16 cellular contexts compared by ENCODE assay signal in the genomic region with DNA sequence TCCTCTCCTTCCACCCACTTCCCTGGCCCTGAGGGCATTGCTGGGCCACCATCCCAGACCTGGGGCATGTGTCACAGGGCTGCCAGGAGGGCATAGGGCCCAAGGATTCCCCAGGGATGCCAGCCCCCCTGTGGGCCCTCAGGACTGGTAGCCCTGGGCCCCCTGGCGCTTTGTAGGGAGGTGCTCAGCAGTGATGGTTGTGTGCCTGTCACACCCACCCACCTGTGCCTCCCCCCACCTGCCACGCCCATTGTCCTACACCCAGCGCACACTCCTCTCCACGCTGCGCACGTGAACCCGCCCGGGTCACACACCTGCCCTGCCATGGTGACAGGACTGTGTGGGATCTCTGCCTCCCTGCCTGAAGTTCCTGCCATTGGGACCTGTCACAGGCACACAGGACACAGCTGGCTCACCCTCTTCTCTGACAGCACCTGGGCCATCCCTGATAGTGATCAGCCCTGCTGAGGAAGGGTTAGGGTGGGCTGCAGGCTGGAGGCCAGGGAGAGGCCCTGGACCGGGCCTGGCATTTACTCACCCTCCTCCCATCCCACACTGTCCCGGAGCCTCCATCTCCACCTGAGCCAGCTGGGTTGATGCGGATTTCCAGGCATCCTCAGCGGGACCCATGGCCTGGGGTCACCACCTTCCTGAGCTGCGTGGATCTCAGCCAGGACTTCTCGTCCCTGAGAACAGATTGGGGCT. TPM values are rescaled to one million over a fixed set of nuclear protein-coding genes. Genes with fewer than 3 reads are reported as not detected.
DNase-seq lines count a peak whose midpoint lies in the region; ATAC-seq and TF ChIP-seq lines count a peak whose summit lies in the region.
"Had no signal": no experiment of that assay in that cellular context is flagged by ENCODE, and none has a peak within 500 bp of the region (broad histone marks: within the 10 kb centered on the region; RNA-seq: fewer than 3 reads in every experiment).

No MANE protein-coding gene starts in this region.

- H3K27ac ChIP-seq in HEK293 (ENCODE audit: extremely low read depth, low read depth, low read length): no peak overlapping the region
- no peak overlapping the region for H3K27ac ChIP-seq in lung (ENCODE audit: low read depth in 1 of 2, low read length in 1 of 2)
- no peak overlapping the region for H3K27ac ChIP-seq in testis
- H3K27ac ChIP-seq: BLaER1 treated with 17β-estradiol and CSF1 and Interleukin-3, amounts not matched to agents 10 nM and 100 nM had no signal

- POLR2A ChIA-PET in HEK293 (lab: Yijun Ruan, JAX): no interaction called here

- H3K27me3 ChIP-seq in lung (ENCODE audit: control insufficient read depth, insufficient read depth) (no peaks in the 10 kb centered on the region), testis (no peaks in the 10 kb centered on the region)

- peaks cover 7% of the 10 kb centered on the region for H3K4me1 ChIP-seq in HEK293 (ENCODE audit: control insufficient read depth, insufficient read depth, low read length)
- peaks cover 0 to 5% of the 10 kb centered on the region in 2 donors for H3K4me1 ChIP-seq in lung (ENCODE audit: control insufficient read depth in 2 of 2, insufficient read depth in 2 of 2, low read length in 2 of 2)
- H3K4me1 ChIP-seq in testis: peaks cover 16% of the 10 kb centered on the region
- H3K4me1 ChIP-seq: HAP-1 had no signal

- H3K36me3 ChIP-seq in HEK293 (ENCODE audit: control insufficient read depth in 2 of 2, insufficient read depth in 1 of 2, low read length in 2 of 2) (no peaks in the 10 kb centered on the region; a peak in 1 of 3 replicates), lung (ENCODE audit: control insufficient read depth in 2 of 2, insufficient read depth in 2 of 2, low read length in 2 of 2) (peaks cover 0 to 3% of the 10 kb centered on the region in 2 donors), testis (ENCODE audit: low read depth, missing control alignments) (no peaks in the 10 kb centered on the region)
- H3K36me3 ChIP-seq: BLaER1 treated with 17β-estradiol and CSF1 and Interleukin-3, amounts not matched to agents 10 nM and 100 nM; HAP-1 had no signal

- ATAC-seq in lung (ENCODE audit: insufficient read depth, low FRiP score) (no peak), GM18511 (IDR thresholded peaks at IDR 0.05; ENCODE audit: unreplicated experiment) (no peak), HG03196 (IDR thresholded peaks at IDR 0.05; ENCODE audit: unreplicated experiment) (no peak)
- ATAC-seq: K562 had no signal

- CTCF ChIA-PET in HEK293 (lab: Yijun Ruan, JAX): interaction anchor here (0.5 to 1.2 kb wide), 2 partner anchors 12 to 727 kb away, joined by 3 read pairs; no protein-coding TSS in a partner anchor

- intact Hi-C loops in testis (cut with DNase I; ENCODE audit: low total_unique reads): no loop called here

- DNase-seq in activated CD8-positive, alpha-beta memory T cell treated with anti-CD3 and anti-CD28 coated beads for 24 hours: peak; percentile 30
- DNase-seq in activated CD8-positive, alpha-beta memory T cell treated with anti-CD3 and anti-CD28 coated beads, Interleukin-2, amount 50 U/mL, for 48 hours: no peak
- DNase-seq in lung (ENCODE audit: low spot score): peak; percentile 29
- DNase-seq in testis: peak; percentile 11
- DNase-seq in activated CD4-positive, alpha-beta T cell treated with anti-CD3 and anti-CD28 coated beads, Interleukin-2, amount 50 U/mL, for 4 hours: no peak
- DNase-seq: 8988T, DMS 273 treated with DMSO at 0.1 percent for 48 hours, GDM1, NCI-H1930, NCI-H69 had no signal

- WGBS in lung, 2 donors: 78 to 90% methylated on average over 14 of the region's 14 CpGs
- 83 to 86% methylated on average over 13 to 14 of the region's 14 CpGs for whole genome bisulfite sequencing in testis, 2 donors

- TF ChIP-seq POLR2A in testis (IDR thresholded peaks at IDR 0.05): no peak

- no peak overlapping the region for H3K4me3 ChIP-seq in HEK293 (ENCODE audit: low read depth, low read length)
- H3K4me3 ChIP-seq in lung: no peak overlapping the region
- no peak overlapping the region for H3K4me3 ChIP-seq in testis
- H3K4me3 ChIP-seq: BLaER1 treated with 17β-estradiol and CSF1 and Interleukin-3, amounts not matched to agents 10 nM and 100 nM; HAP-1; K562 had no signal

- no peak for TF ChIP-seq CTCF in HEK293 (tag by site-specific recombination; IDR thresholded peaks at IDR 0.05)
- TF ChIP-seq CTCF in lung (IDR thresholded peaks at IDR 0.05; ENCODE audit: control extremely low read depth, extremely low read depth): no peak
- no peak for TF ChIP-seq CTCF in testis (IDR thresholded peaks at IDR 0.05)

- no peaks in the 10 kb centered on the region; the same call in 1 of the 2 replicates for H3K9me3 ChIP-seq in HEK293 (ENCODE audit: control insufficient read depth, insufficient read depth, low read depth, low read length)
- H3K9me3 ChIP-seq in lung (ENCODE audit: control insufficient read depth in 2 of 2, insufficient read depth in 1 of 2, low read length in 1 of 2): no peaks in the 10 kb centered on the region
- H3K9me3 ChIP-seq in testis: no peaks in the 10 kb centered on the region

TF ChIP-seq in HEK293, 187 proteins besides CTCF, POLR2A, EP300 and RAD21:
- TF ChIP-seq KLF9 (tag by site-specific recombination; IDR thresholded peaks at IDR 0.05; ENCODE audit: low read depth): peak; percentile 64
- TF ChIP-seq, protein P1, sequence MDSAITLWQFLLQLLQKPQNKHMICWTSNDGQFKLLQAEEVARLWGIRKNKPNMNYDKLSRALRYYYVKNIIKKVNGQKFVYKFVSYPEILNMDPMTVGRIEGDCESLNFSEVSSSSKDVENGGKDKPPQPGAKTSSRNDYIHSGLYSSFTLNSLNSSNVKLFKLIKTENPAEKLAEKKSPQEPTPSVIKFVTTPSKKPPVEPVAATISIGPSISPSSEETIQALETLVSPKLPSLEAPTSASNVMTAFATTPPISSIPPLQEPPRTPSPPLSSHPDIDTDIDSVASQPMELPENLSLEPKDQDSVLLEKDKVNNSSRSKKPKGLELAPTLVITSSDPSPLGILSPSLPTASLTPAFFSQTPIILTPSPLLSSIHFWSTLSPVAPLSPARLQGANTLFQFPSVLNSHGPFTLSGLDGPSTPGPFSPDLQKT (IDR thresholded peaks at IDR 0.05; ENCODE audit: borderline replicate concordance, low read depth, low read length): no peak
- no peak for TF ChIP-seq ZNF114 (tag by site-specific recombination; IDR thresholded peaks at IDR 0.05)

RNA-seq across cellular contexts. Expression of gene WTIP, which starts 23.9 kb away (rescaled TPM):
- total RNA-seq in lung (10 to 100 TPM; 13.4 to 31.9 TPM), testis (10 to 100 TPM; 25.6 to 41.3 TPM)
- polyA plus RNA-seq in lung (10 to 100 TPM in 1 of 2 donors, 1 to 10 TPM in 1; 6.4 to 12.8 TPM), testis (ENCODE audit: insufficient read depth, low read depth, low replicate concordance) (22.8 TPM)

Comparison
In these comparisons a context has a peak if more than half of its experiments do, and no peak if none do; other contexts are left out.
1. DNase-seq: peak in activated CD8-positive, alpha-beta memory T cell treated with anti-CD3 and anti-CD28 coated beads for 24 hours (single experiment), lung (single experiment) and testis (single experiment); none in activated CD8-positive, alpha-beta memory T cell treated with anti-CD3 and anti-CD28 coated beads, Interleukin-2, amount 50 U/mL, for 48 hours (single experiment) and activated CD4-positive, alpha-beta T cell treated with anti-CD3 and anti-CD28 coated beads, Interleukin-2, amount 50 U/mL, for 4 hours (0 of 2).